In the genomic region with DNA sequence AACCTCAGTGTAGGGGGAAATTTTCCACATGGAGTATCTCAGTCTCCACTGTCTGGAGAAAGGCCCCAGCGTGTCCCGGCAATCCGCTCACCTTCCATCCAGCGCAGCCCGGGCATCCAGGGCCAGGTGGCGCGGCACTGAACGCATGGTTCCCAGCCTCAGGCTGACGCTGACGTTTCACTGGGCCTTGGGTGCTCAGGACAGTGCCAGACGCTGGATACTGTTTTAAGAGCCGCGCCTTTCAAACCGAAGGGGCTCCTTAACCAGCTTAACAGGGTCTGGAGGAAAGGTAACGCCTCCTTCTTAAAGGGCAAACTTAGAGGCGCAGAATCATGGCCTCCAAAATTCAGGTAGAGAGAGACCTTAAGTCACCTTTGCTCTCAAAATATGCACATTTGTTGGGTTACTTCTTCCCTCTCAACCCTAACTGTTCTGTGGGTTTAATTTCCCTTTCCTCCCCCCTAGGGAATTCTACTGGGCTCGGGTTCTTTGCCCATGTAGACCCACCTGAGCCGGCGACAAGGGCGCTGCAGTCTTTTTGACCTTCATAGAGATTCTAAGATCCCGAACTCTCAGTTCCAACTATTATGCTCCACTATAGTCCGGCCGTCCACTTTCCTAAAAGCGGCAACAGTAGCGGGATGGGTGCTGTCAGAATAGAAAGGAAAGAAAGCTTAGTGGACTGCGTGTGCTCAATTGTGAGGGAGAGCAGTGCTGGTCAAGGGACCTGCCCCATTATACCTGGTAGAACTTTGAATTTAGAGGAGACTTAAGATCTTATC, we compare ENCODE assay signal across 16 cellular contexts. TPM values are rescaled to one million over a fixed set of nuclear protein-coding genes. Genes with fewer than 3 reads are reported as not detected.
DNase-seq lines count a peak whose midpoint lies in the region; ATAC-seq and TF ChIP-seq lines count a peak whose summit lies in the region.
"Had no signal": no experiment of that assay in that cellular context is flagged by ENCODE, and none has a peak within 500 bp of the region (broad histone marks: within the 10 kb centered on the region; RNA-seq: fewer than 3 reads in every experiment).

No MANE protein-coding gene starts in this region.

- no peaks in the 10 kb centered on the region for H3K36me3 Mint-ChIP-seq in WTC11
- H3K36me3 Mint-ChIP-seq: CD4-positive, CD25-positive, alpha-beta regulatory T cell had no signal

- no peak; the same call in 1 of the 2 replicates for ATAC-seq in WTC11

- H3K4me3 ChIP-seq in ACC112 (ENCODE audit: low read depth, low read length) = 0 out of 2 replicates have a peak overlapping the region, but pooled peaks have one; percentile 68
- peak overlapping the region; percentile 18 for H3K4me3 ChIP-seq in BJ (ENCODE audit: low read depth, low read length)
- H3K4me3 ChIP-seq in iPS-20b (ENCODE audit: low read length) = peak overlapping the region; percentile 37; the same call in 1 of the 2 replicates

- H3K9me3 ChIP-seq in iPS-20b (ENCODE audit: insufficient read depth, low read depth, low read length) = peaks cover 15% of the 10 kb centered on the region; the same call in 1 of the 2 replicates
- H3K9me3 ChIP-seq: right atrium auricular region had no signal

- POLR2A ChIA-PET in BJ (lab: Charles Lee) = interaction anchor here (0.5 kb wide), 1 partner anchor 242 kb away, joined by 5 read pairs; no protein-coding TSS in a partner anchor
- POLR2A ChIA-PET in WTC11 (lab: Charles Lee) = interaction anchor here (1.9 kb wide), 1 partner anchor 11 kb away, joined by 6 read pairs; the partner anchor contains the start of gene C1orf53

- H3K4me1 ChIP-seq in ACC112 (ENCODE audit: control insufficient read depth, insufficient read depth, low read length, unreplicated experiment) (peaks cover 23% of the 10 kb centered on the region), iPS-20b (ENCODE audit: insufficient read depth, low read length) (peaks cover 22% of the 10 kb centered on the region; the same call in 1 of the 2 replicates)

- H3K79me2 ChIP-seq in ACC112 (ENCODE audit: control insufficient read depth, insufficient read depth, low read length, unreplicated experiment) = no peaks in the 10 kb centered on the region

- DNase-seq in BJ (ENCODE audit: low read depth) (no peak), WTC11 (ENCODE audit: low spot score) (no peak), NCI-H1105 treated with DMSO at 0.1 percent for 48 hours (lab: John Stamatoyannopoulos, UW) (no peak), NCI-H2171 (lab: John Stamatoyannopoulos, UW) (no peak), NCI-H128 (lab: John Stamatoyannopoulos, UW; ENCODE audit: unreplicated experiment) (no peak), HuH-7 (ENCODE audit: low spot score) (no peak)
- DNase-seq: activated CD4-positive, alpha-beta T cell treated with anti-CD3 and anti-CD28 coated beads, Interleukin-2, amount 10 ng/mL, durations not matched to agents 7 days and 5 days; CD4-positive, CD25-positive, alpha-beta regulatory T cell; cerebellar nuclear complex; NCI-H2081; trophoblast cell had no signal

- H3K27me3 ChIP-seq in ACC112 (ENCODE audit: insufficient read depth, low read length) (peaks cover 100% of the 10 kb centered on the region), BJ (ENCODE audit: control insufficient read depth, insufficient read depth, low read length) (peaks cover 50% of the 10 kb centered on the region), iPS-20b (ENCODE audit: insufficient read depth, low read length) (peaks cover 100% of the 10 kb centered on the region)

- peaks cover 100% of the 10 kb centered on the region for H3K27me3 Mint-ChIP-seq in WTC11 (ENCODE audit: low read depth)

- peak overlapping the region; percentile 82 for H3K4me3 Mint-ChIP-seq in WTC11

- H3K27ac ChIP-seq in ACC112 (ENCODE audit: low read depth, low read length) (no peak overlapping the region), iPS-20b (ENCODE audit: low read length) (no peak overlapping the region)
- H3K27ac ChIP-seq: right atrium auricular region had no signal

- H3K27ac Mint-ChIP-seq in WTC11 = no peak overlapping the region
- H3K27ac Mint-ChIP-seq: activated CD4-positive, alpha-beta T cell treated with anti-CD3 and anti-CD28 coated beads, Interleukin-2, amount 10 ng/mL, durations not matched to agents 7 days and 5 days; CD4-positive, CD25-positive, alpha-beta regulatory T cell; T-helper 1 cell treated with Interleukin-12 subunit alpha and Interleukin-12 subunit beta and Interleukin-4 antibody, amounts not matched to agents 30 μg/mL and 1 μg/mL, for 36 hours had no signal

- H3K4me1 Mint-ChIP-seq in WTC11 = peaks cover 92% of the 10 kb centered on the region

- CTCF ChIA-PET in BJ (lab: Yijun Ruan, JAX) (interaction anchor here (0.9 to 6.8 kb wide), 5 partner anchors 10 to 299 kb away, joined by 4 to 38 read pairs (median 5); partner anchors contain the start of gene C1orf53), WTC11 (lab: Charles Lee) (interaction anchor here (0.7 to 2.4 kb wide), 7 partner anchors 11 to 395 kb away, joined by 3 to 11 read pairs (median 5); partner anchors contain the start of gene C1orf53)

- no peaks in the 10 kb centered on the region for H3K9me3 Mint-ChIP-seq in WTC11
- H3K9me3 Mint-ChIP-seq: activated CD4-positive, alpha-beta T cell treated with anti-CD3 and anti-CD28 coated beads, Interleukin-2, amount 10 ng/mL, durations not matched to agents 7 days and 5 days; T-helper 1 cell treated with Interleukin-12 subunit alpha and Interleukin-12 subunit beta and Interleukin-4 antibody, amounts not matched to agents 30 μg/mL and 1 μg/mL, for 36 hours had no signal

- no peak for TF ChIP-seq CTCF in BJ (IDR thresholded peaks at IDR 0.05; ENCODE audit: insufficient read depth, low read depth, low read length)
- TF ChIP-seq CTCF in WTC11 (IDR thresholded peaks at IDR 0.05) = no peak

- H3K36me3 ChIP-seq in ACC112 (ENCODE audit: insufficient read depth, low read length) (no peaks in the 10 kb centered on the region), BJ (ENCODE audit: control insufficient read depth, insufficient read depth, low read length) (no peaks in the 10 kb centered on the region), iPS-20b (ENCODE audit: insufficient read depth, low read depth, low read length) (no peaks in the 10 kb centered on the region)
- H3K36me3 ChIP-seq: right atrium auricular region had no signal

- no peak overlapping the region for H3K9ac ChIP-seq in iPS-20b (ENCODE audit: low read depth, low read length)

- H2AFZ ChIP-seq in ACC112 (ENCODE audit: low read length, unreplicated experiment) = no peak overlapping the region

TF ChIP-seq in WTC11, 78 proteins besides CTCF, POLR2A, EP300 and RAD21 (continues in another document):
- TF ChIP-seq, protein P1, sequence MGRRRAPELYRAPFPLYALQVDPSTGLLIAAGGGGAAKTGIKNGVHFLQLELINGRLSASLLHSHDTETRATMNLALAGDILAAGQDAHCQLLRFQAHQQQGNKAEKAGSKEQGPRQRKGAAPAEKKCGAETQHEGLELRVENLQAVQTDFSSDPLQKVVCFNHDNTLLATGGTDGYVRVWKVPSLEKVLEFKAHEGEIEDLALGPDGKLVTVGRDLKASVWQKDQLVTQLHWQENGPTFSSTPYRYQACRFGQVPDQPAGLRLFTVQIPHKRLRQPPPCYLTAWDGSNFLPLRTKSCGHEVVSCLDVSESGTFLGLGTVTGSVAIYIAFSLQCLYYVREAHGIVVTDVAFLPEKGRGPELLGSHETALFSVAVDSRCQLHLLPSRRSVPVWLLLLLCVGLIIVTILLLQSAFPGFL (CRISPR knock-in tag; IDR thresholded peaks at IDR 0.05; ENCODE audit: borderline replicate concordance) = no peak
- TF ChIP-seq, protein P2, sequence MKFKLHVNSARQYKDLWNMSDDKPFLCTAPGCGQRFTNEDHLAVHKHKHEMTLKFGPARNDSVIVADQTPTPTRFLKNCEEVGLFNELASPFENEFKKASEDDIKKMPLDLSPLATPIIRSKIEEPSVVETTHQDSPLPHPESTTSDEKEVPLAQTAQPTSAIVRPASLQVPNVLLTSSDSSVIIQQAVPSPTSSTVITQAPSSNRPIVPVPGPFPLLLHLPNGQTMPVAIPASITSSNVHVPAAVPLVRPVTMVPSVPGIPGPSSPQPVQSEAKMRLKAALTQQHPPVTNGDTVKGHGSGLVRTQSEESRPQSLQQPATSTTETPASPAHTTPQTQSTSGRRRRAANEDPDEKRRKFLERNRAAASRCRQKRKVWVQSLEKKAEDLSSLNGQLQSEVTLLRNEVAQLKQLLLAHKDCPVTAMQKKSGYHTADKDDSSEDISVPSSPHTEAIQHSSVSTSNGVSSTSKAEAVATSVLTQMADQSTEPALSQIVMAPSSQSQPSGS (CRISPR knock-in tag; IDR thresholded peaks at IDR 0.05; ENCODE audit: borderline replicate concordance, low read depth) = no peak
- TF ChIP-seq ZNF232 (CRISPR knock-in tag; IDR thresholded peaks at IDR 0.05) = no peak
- TF ChIP-seq STAT6 (CRISPR knock-in tag; conservative IDR thresholded peaks at IDR 0.05; ENCODE audit: low read depth) = no peak

RNA-seq across cellular contexts. Expression of gene LHX9, which starts 3.5 kb away (rescaled TPM):
- polyA plus RNA-seq in BJ (2011; rRNA removed) = 49.1 and 57.2 TPM in 2 replicates
- polyA minus RNA-seq in BJ (2011; rRNA and poly(A)+ RNA removed) = 55.7 and 91.8 TPM in 2 replicates
- not detected in 3 replicates for total RNA-seq in WTC11 (2021)
- total RNA-seq: activated CD4-positive, alpha-beta T cell treated with anti-CD3 and anti-CD28 coated beads, Interleukin-2, amount 10 ng/mL, durations not matched to agents 7 days and 5 days; CD4-positive, CD25-positive, alpha-beta regulatory T cell; glomerular endothelial cell had no signal
- polyA plus RNA-seq: CD4-positive, CD25-positive, alpha-beta regulatory T cell had no signal

RNA-seq across cellular contexts. Expression of gene C1orf53, which starts 11.3 kb away (rescaled TPM):
- 9.7 and 13.0 TPM in 2 replicates for polyA plus RNA-seq in BJ (2011; rRNA removed)
- 0.71 TPM in 1 of 2 replicates, not detected in the other for polyA minus RNA-seq in BJ (2011; rRNA and poly(A)+ RNA removed)
- 0.33 to 0.89 TPM (median 0.73 TPM) in 3 replicates for total RNA-seq in WTC11 (2021)
- total RNA-seq: CD4-positive, CD25-positive, alpha-beta regulatory T cell had no signal

Comparison
In these comparisons a context has a peak if more than half of its experiments do, and no peak if none do; other contexts are left out.
1. H3K4me3 ChIP-seq: peak in every context shown above with its lines; median percentile 68 in ACC112; 37 in iPS-20b; 18 in BJ.